In the genomic region with DNA sequence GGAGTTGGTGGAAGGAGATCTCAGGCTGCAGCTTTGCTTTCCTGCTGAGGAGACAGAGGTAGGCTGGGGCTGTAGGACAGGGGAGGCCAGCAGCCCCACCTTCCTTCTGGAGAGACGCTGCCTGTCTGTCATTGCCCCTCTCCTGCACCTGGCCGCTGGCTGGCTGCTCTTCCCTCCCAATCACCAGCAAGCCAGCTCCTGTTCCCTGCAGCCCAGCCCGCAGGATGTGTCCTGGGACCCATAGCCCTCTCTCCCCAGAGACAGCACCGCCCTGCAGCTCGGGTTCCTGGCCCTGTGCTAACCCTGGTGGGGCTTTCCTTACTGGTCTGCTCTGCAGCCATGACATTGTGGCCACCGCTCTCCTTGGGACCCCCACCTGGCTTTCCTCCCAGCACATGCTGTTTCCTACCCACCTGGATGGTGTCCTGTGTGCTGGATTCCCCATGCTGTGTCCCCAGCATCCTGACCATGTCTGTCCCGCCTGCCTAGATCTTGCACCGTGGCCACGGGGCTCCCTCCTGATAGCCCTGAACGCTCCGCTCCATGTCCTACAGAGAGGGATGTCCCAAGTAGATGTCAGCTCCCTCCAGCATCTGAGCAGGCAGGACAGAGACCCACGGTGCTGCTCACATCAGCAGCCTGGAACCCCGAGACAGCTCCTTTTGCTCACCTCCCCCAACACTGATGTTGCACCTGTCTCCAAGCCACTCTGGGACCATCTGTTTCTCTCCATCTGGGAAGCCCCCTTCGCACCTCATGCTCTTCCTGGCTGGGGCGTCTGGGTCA, we compare ENCODE assay signal across 8 cellular contexts. TPM values are rescaled to one million over a fixed set of nuclear protein-coding genes. Genes with fewer than 3 reads are reported as not detected.
DNase-seq lines count a peak whose midpoint lies in the region; ATAC-seq, FAIRE-seq and TF ChIP-seq lines count a peak whose summit lies in the region.

No MANE protein-coding gene starts in this region.

- H3K9ac ChIP-seq in OCI-LY3 (ENCODE audit: low read length) (peak overlapping the region; percentile 99; the same call in 1 of the 2 replicates), endodermal cell (ENCODE audit: extremely low read depth, low read length, poor library complexity, severe bottlenecking) (no peak overlapping the region)

- no peaks in the 10 kb centered on the region for H3K9me3 Mint-ChIP-seq in endodermal cell

- H3K4me3 Mint-ChIP-seq in endodermal cell: peak overlapping the region; percentile 63

- H4K20me1 ChIP-seq in OCI-LY3 (ENCODE audit: insufficient read depth, low read length): peaks cover 19% of the 10 kb centered on the region

- TF ChIP-seq POLR2A in ovary (IDR thresholded peaks at IDR 0.05): no peak

- TF ChIP-seq CTCF in GM12864 (IDR thresholded peaks at IDR 0.05; ENCODE audit: low read depth, low read length, missing control alignments) (no peak), OCI-LY3 (IDR thresholded peaks at IDR 0.05; ENCODE audit: low read depth, low read length) (no peak), endodermal cell (conservative IDR thresholded peaks at IDR 0.05) (no peak), ovary (IDR thresholded peaks at IDR 0.05) (no peak)

- H3K27ac Mint-ChIP-seq in endodermal cell: peak overlapping the region; percentile 39

- H3K4me1 ChIP-seq in OCI-LY3 (ENCODE audit: low read length) (peaks cover 30% of the 10 kb centered on the region), endodermal cell (ENCODE audit: control insufficient read depth, insufficient read depth, low read length) (peaks cover 4% of the 10 kb centered on the region), ovary (ENCODE audit: insufficient read depth) (peaks cover 21% of the 10 kb centered on the region), small intestine (ENCODE audit: control insufficient read depth in 2 of 2, insufficient read depth in 1 of 2, low read depth in 1 of 2, low read length in 1 of 2) (no peaks in the 10 kb centered on the region)

- H3K27ac ChIP-seq in OCI-LY3 (ENCODE audit: low read length) (no peak overlapping the region), endodermal cell (ENCODE audit: low read depth, low read length) (no peak overlapping the region), ovary (no peak overlapping the region), small intestine (ENCODE audit: low read depth in 1 of 2, low read length in 1 of 2) (peak overlapping the region in 1 of 2 donors; percentile 43)

- H3K79me2 ChIP-seq in OCI-LY3 (ENCODE audit: low read length): peaks cover 45% of the 10 kb centered on the region

- H3K4me2 ChIP-seq in OCI-LY3 (ENCODE audit: low read length): peak overlapping the region; percentile 100

- DNase-seq in GM12864 (ENCODE audit: low read depth) (no peak), endodermal cell (peak; percentile 46), ovary (peak in 1 of 5 donors; percentile 32), small intestine (no peak), NCI-H748 (lab: John Stamatoyannopoulos, UW; ENCODE audit: unreplicated experiment) (no peak)
- DNase-seq in NK-92 treated with Interleukin-12 subunit alpha and Interleukin-12 subunit beta, amount 100 ng/mL, for 24 hours (lab: John Stamatoyannopoulos, UW): no peak

- H3K4me1 Mint-ChIP-seq in endodermal cell: peaks cover 8% of the 10 kb centered on the region

- WGBS in endodermal cell (ENCODE audit: insufficient coverage in 1 of 2, insufficient read length in 1 of 2), 2 experiments: 92 to 96% methylated on average over 9 to 15 of the region's 15 CpGs
- 73 to 83% (median 78%) methylated on average over 15 of the region's 15 CpGs for WGBS in ovary, 3 donors
- WGBS in small intestine, 3 donors: 61 to 79% (median 64%) methylated on average over 11 to 15 of the region's 15 CpGs

- H3K9me3 ChIP-seq in OCI-LY3 (ENCODE audit: insufficient read depth, low read length): no peaks in the 10 kb centered on the region
- H3K9me3 ChIP-seq in endodermal cell (ENCODE audit: control insufficient read depth, low read length): no peaks in the 10 kb centered on the region
- H3K9me3 ChIP-seq in ovary: no peaks in the 10 kb centered on the region
- H3K9me3 ChIP-seq in small intestine (ENCODE audit: control insufficient read depth, low read depth): no peaks in the 10 kb centered on the region

- intact Hi-C loops in ovary (cut with DNase I): loop anchor here in 1 of 4 donors (10.0 kb wide), 1 partner anchor 56 kb away; the partner anchor contains the start of gene CRIP2

- H3K27me3 ChIP-seq in OCI-LY3 (ENCODE audit: low read depth, low read length) (no peaks in the 10 kb centered on the region), endodermal cell (ENCODE audit: control insufficient read depth, insufficient read depth, low read length, poor library complexity, severe bottlenecking) (peaks cover 12% of the 10 kb centered on the region), ovary (no peaks in the 10 kb centered on the region), small intestine (ENCODE audit: control insufficient read depth in 2 of 2, insufficient read depth in 2 of 2, low read length in 2 of 2) (no peaks in the 10 kb centered on the region)

- peaks cover 12% of the 10 kb centered on the region for H3K36me3 Mint-ChIP-seq in endodermal cell (ENCODE audit: low read depth)

- H2AFZ ChIP-seq in OCI-LY3 (ENCODE audit: low read depth, low read length): no peak overlapping the region

- no peak for FAIRE-seq in small intestine (lab: Jason Lieb, UNC)

- ATAC-seq in HG03095 (IDR thresholded peaks at IDR 0.05; ENCODE audit: unreplicated experiment): no peak

- H3K36me3 ChIP-seq in OCI-LY3 (replicated peaks; ENCODE audit: low read depth, low read length) (peaks cover 11% of the 10 kb centered on the region), endodermal cell (ENCODE audit: control insufficient read depth, insufficient read depth, low read length) (peaks cover 14% of the 10 kb centered on the region), ovary (no peaks in the 10 kb centered on the region), small intestine (ENCODE audit: control insufficient read depth in 2 of 2, insufficient read depth in 2 of 2, low read length in 2 of 2) (no peaks in the 10 kb centered on the region)

- H3K4me3 ChIP-seq in GM12864 (ENCODE audit: low read depth, low read length) (peak overlapping the region; percentile 70; the same call in 1 of the 2 replicates), OCI-LY3 (ENCODE audit: low read length) (peak overlapping the region; percentile 100), endodermal cell (ENCODE audit: low read length) (peak overlapping the region; percentile 79), ovary (peak overlapping the region; percentile 56), small intestine (ENCODE audit: low read depth in 1 of 2, low read length in 2 of 2) (peak overlapping the region in 1 of 2 donors; percentile 91)

- H3K27me3 Mint-ChIP-seq in endodermal cell (ENCODE audit: insufficient read depth): peaks cover 21% of the 10 kb centered on the region

- no peak for TF ChIP-seq EP300 in ovary (IDR thresholded peaks at IDR 0.05)

RNA-seq across cellular contexts. Expression of gene MTA1, which starts 1.2 kb away (rescaled TPM):
- total RNA-seq in endodermal cell: 100 to 1,000 TPM; 245 to 246 TPM
- polyA plus RNA-seq in endodermal cell (2013, experiment 1 of 2): 182 TPM
- 153 TPM for polyA plus RNA-seq in endodermal cell (2013, experiment 2 of 2)
- total RNA-seq in ovary: 100 to 1,000 TPM in 5 of 7 donors, 10 to 100 TPM in 2; 45.7 to 128 (median 112) TPM
- 10 to 100 TPM; 23.0 to 72.3 TPM for polyA plus RNA-seq in ovary
- polyA plus RNA-seq in small intestine: 10 to 100 TPM; 28.4 to 54.9 (median 49.0) TPM

RNA-seq across cellular contexts. Expression of gene TEX22, which starts 20.1 kb away (rescaled TPM):
- total RNA-seq in endodermal cell (1 to 10 TPM; 1.9 to 3.5 TPM), ovary (1 to 10 TPM in 5 of 7 donors, under 1 TPM in 2; 0.11 to 5.1 (median 2.5) TPM)
- 0.57 TPM for polyA plus RNA-seq in endodermal cell (2013, experiment 1 of 2)
- polyA plus RNA-seq in endodermal cell (2013, experiment 2 of 2): 1.2 TPM
- polyA plus RNA-seq in ovary (under 1 TPM in 1 of 2 donors, not detected in 1; 0.59 TPM), small intestine (under 1 TPM in 1 of 3 donors, not detected in 2; 0.22 TPM)

RNA-seq across cellular contexts. Expression of gene CRIP2, which starts 56.2 kb away (rescaled TPM):
- total RNA-seq in endodermal cell: 1 to 10 TPM; 3.9 to 5.3 TPM
- 96.3 TPM for polyA plus RNA-seq in endodermal cell (2013, experiment 1 of 2)
- polyA plus RNA-seq in endodermal cell (2013, experiment 2 of 2): 93.1 TPM
- total RNA-seq in ovary: 100 to 1,000 TPM in 1 of 7 donors, 10 to 100 TPM in 6; 21.3 to 242 (median 47.8) TPM
- polyA plus RNA-seq in ovary: 10 to 100 TPM in 1 of 2 donors, under 1 TPM in 1; 0.35 to 95.1 TPM
- polyA plus RNA-seq in small intestine: 100 to 1,000 TPM in 1 of 3 donors, 10 to 100 TPM in 1, 1 to 10 TPM in 1; 8.9 to 137 (median 45.1) TPM
